19 cellular contexts compared by ENCODE assay signal in genomic region chr10:61160253-61160652, GRCh38.
A peak's percentile ranks its signal among the peaks of the same experiment; 100 is the strongest.
DNase-seq lines count a peak whose midpoint lies in the region; ATAC-seq and TF ChIP-seq lines count a peak whose summit lies in the region.
"Had no signal": no experiment of that assay in that cellular context is flagged by ENCODE, and none has a peak within 500 bp of the region (broad histone marks: within the 10 kb centered on the region; RNA-seq: fewer than 3 reads in every experiment).

No MANE protein-coding gene starts in this region.

- H2AFZ ChIP-seq in IMR-90 (replicated peaks; ENCODE audit: low read length, poor library complexity) (no peak overlapping the region), fibroblast of lung (ENCODE audit: low read length) (no peak overlapping the region)

- H3K79me1 ChIP-seq in IMR-90 (ENCODE audit: low read depth in 1 of 2, low read length in 2 of 2), result no peaks in the 10 kb centered on the region

- H3K27ac ChIP-seq in IMR-90 (ENCODE audit: insufficient read depth, low read length) (peak overlapping the region; percentile 45; the same call in 1 of the 2 replicates), fibroblast of lung (ENCODE audit: insufficient read depth, low read length) (no peak overlapping the region)
- no peak overlapping the region for H3K27ac ChIP-seq in naive thymus-derived CD4-positive, alpha-beta T cell (ENCODE audit: low read depth, low read length)
- H3K27ac ChIP-seq: BLaER1 treated with 17β-estradiol and CSF1 and Interleukin-3, amounts not matched to agents 10 nM and 100 nM had no signal

- H3K36me3 ChIP-seq in IMR-90 (ENCODE audit: control insufficient read depth, insufficient read depth, low read length) (no peaks in the 10 kb centered on the region), fibroblast of lung (ENCODE audit: control insufficient read depth, insufficient read depth, low read length) (no peaks in the 10 kb centered on the region)
- H3K36me3 ChIP-seq in naive thymus-derived CD4-positive, alpha-beta T cell (ENCODE audit: control insufficient read depth in 2 of 3, insufficient read depth in 3 of 3, low read length in 3 of 3), result no peaks in the 10 kb centered on the region
- H3K36me3 ChIP-seq: BLaER1 treated with 17β-estradiol and CSF1 and Interleukin-3, amounts not matched to agents 10 nM and 100 nM had no signal

- H2BK15ac ChIP-seq in IMR-90 (ENCODE audit: low read depth, low read length), result no peak overlapping the region

- H3K9me3 Mint-ChIP-seq in naive thymus-derived CD4-positive, alpha-beta T cell, result peaks cover 0 to 3% (median 0%) of the 10 kb centered on the region in 11 donors
- H3K9me3 Mint-ChIP-seq: CD8-positive, alpha-beta T cell; HFFc6 had no signal

- H3K4me3 Mint-ChIP-seq in naive thymus-derived CD4-positive, alpha-beta T cell, result no peak overlapping the region
- H3K4me3 Mint-ChIP-seq: B cell; CD8-positive, alpha-beta T cell; HFFc6 had no signal

- WGBS in IMR-90 (ENCODE audit: extremely low coverage in 2 of 2, insufficient read length in 1 of 2), 2 experiments, result no CpG with 5 or more reads among the region's 4 CpGs

- intact Hi-C loops in IMR-90 (cut with micrococcal nuclease), result no loop called here
- intact Hi-C loops in naive thymus-derived CD4-positive, alpha-beta T cell (cut with micrococcal nuclease), result no loop called here

- TF ChIP-seq POLR2A in IMR-90 (IDR thresholded peaks at IDR 0.05; ENCODE audit: low read depth, low read length), result no peak

- no peaks in the 10 kb centered on the region for H3K27me3 Mint-ChIP-seq in naive thymus-derived CD4-positive, alpha-beta T cell

- POLR2A ChIA-PET in IMR-90 (lab: Charles Lee; ENCODE audit: unreplicated experiment), result no interaction called here
- POLR2A ChIA-PET in naive thymus-derived CD4-positive, alpha-beta T cell (lab: Charles Lee), result no interaction called here

- H3K4ac ChIP-seq in IMR-90 (ENCODE audit: low read depth, low read length), result no peak overlapping the region

- H3K36me3 Mint-ChIP-seq in naive thymus-derived CD4-positive, alpha-beta T cell, result no peaks in the 10 kb centered on the region
- H3K36me3 Mint-ChIP-seq: CD8-positive, alpha-beta T cell had no signal

- H3K9me3 ChIP-seq in IMR-90 (ENCODE audit: control insufficient read depth, insufficient read depth, low read length) (no peaks in the 10 kb centered on the region), fibroblast of lung (ENCODE audit: control insufficient read depth, insufficient read depth, low read depth, low read length) (no peaks in the 10 kb centered on the region)
- no peaks in the 10 kb centered on the region for H3K9me3 ChIP-seq in naive thymus-derived CD4-positive, alpha-beta T cell (ENCODE audit: control insufficient read depth in 2 of 3, low read length in 3 of 3)
- H3K9me3 ChIP-seq: BLaER1 treated with 17β-estradiol and CSF1 and Interleukin-3, amounts not matched to agents 10 nM and 100 nM had no signal

- H3K4me1 ChIP-seq in IMR-90 (ENCODE audit: control insufficient read depth, insufficient read depth, low read length) (peaks cover 6% of the 10 kb centered on the region), fibroblast of lung (ENCODE audit: control insufficient read depth, extremely low read depth, insufficient read depth, low read length) (peaks cover 2% of the 10 kb centered on the region)
- no peaks in the 10 kb centered on the region for H3K4me1 ChIP-seq in naive thymus-derived CD4-positive, alpha-beta T cell (ENCODE audit: control insufficient read depth in 2 of 2, insufficient read depth in 2 of 2, low read length in 2 of 2)

- H3K4me1 Mint-ChIP-seq in naive thymus-derived CD4-positive, alpha-beta T cell, result peaks cover 0 to 1% (median 0%) of the 10 kb centered on the region in 7 donors
- H3K4me1 Mint-ChIP-seq: B cell had no signal

- ATAC-seq in IMR-90 (ENCODE audit: low read depth), result peak; percentile 80
- no peak for ATAC-seq in HG03139 (IDR thresholded peaks at IDR 0.05; ENCODE audit: unreplicated experiment)
- ATAC-seq in naive thymus-derived CD4-positive, alpha-beta T cell, result no peak
- ATAC-seq: CD8-positive, alpha-beta T cell; HCT116; HepG2 had no signal

- CTCF ChIA-PET in IMR-90 (lab: Yijun Ruan, JAX), result interaction anchor here (1.2 kb wide), 1 partner anchor 30 kb away, joined by 4 read pairs; no protein-coding TSS in a partner anchor
- CTCF ChIA-PET in naive thymus-derived CD4-positive, alpha-beta T cell (lab: Charles Lee), result no interaction called here

- H3K27me3 ChIP-seq in IMR-90 (ENCODE audit: control insufficient read depth, insufficient read depth, low read length) (no peaks in the 10 kb centered on the region), fibroblast of lung (ENCODE audit: control insufficient read depth, insufficient read depth, low read length) (no peaks in the 10 kb centered on the region)
- H3K27me3 ChIP-seq in naive thymus-derived CD4-positive, alpha-beta T cell (ENCODE audit: control insufficient read depth in 2 of 2, insufficient read depth in 2 of 2, low read length in 2 of 2), result no peaks in the 10 kb centered on the region
- H3K27me3 ChIP-seq: BLaER1 treated with 17β-estradiol and CSF1 and Interleukin-3, amounts not matched to agents 10 nM and 100 nM had no signal

- peak overlapping the region; percentile 88 for H3K4me2 ChIP-seq in IMR-90 (ENCODE audit: low read depth, low read length)
- H3K4me2 ChIP-seq in fibroblast of lung (ENCODE audit: extremely low read depth, insufficient read depth, low read length), result peak overlapping the region; percentile 15
- H3K4me2 ChIP-seq: BLaER1 treated with 17β-estradiol and CSF1 and Interleukin-3, amounts not matched to agents 10 nM and 100 nM had no signal

- no peaks in the 10 kb centered on the region for H3K79me2 ChIP-seq in fibroblast of lung (ENCODE audit: control insufficient read depth, insufficient read depth, low read length)

- H2BK120ac ChIP-seq in IMR-90 (ENCODE audit: low read depth, low read length), result no peak overlapping the region

- 0 out of 2 replicates have a peak overlapping the region, but pooled peaks have one; percentile 27 for H2BK20ac ChIP-seq in IMR-90 (ENCODE audit: low read depth, low read length)

- no peak overlapping the region for H3K23ac ChIP-seq in IMR-90 (ENCODE audit: low read depth, low read length)

- no peak overlapping the region for H3K9ac ChIP-seq in IMR-90 (ENCODE audit: low read depth, low read length)
- H3K9ac ChIP-seq in fibroblast of lung (ENCODE audit: insufficient read depth, low read length), result no peak overlapping the region
- H3K9ac ChIP-seq: BLaER1 treated with 17β-estradiol and CSF1 and Interleukin-3, amounts not matched to agents 10 nM and 100 nM had no signal

- H3K14ac ChIP-seq in IMR-90 (replicated peaks; ENCODE audit: low read depth, low read length), result 0 out of 2 replicates have a peak overlapping the region, but pooled peaks have one; percentile 4

- no TSS peak for BruUV-seq in IMR-90 (replicated peaks; lab: Mats Ljungman, UMichigan)

- no peak overlapping the region for H3K56ac ChIP-seq in IMR-90 (ENCODE audit: extremely low read depth, insufficient read depth, low read length)

- H4K20me1 ChIP-seq in IMR-90 (ENCODE audit: insufficient read depth, low read length) (no peaks in the 10 kb centered on the region), fibroblast of lung (ENCODE audit: control insufficient read depth, extremely low read depth, insufficient read depth, low read length) (no peaks in the 10 kb centered on the region)
- H4K20me1 ChIP-seq: BLaER1 treated with 17β-estradiol and CSF1 and Interleukin-3, amounts not matched to agents 10 nM and 100 nM had no signal

- in situ Hi-C loops in IMR-90 (cut with MboI; ENCODE audit: low sequenced_read_pairs), result no loop called here

- DNase-seq in IMR-90, result peak; percentile 54
- no peak for DNase-seq in fibroblast of lung (ENCODE audit: low read depth in 2 of 2)
- peak; percentile 33 for DNase-seq in iris pigment epithelial cell (ENCODE audit: low read depth)
- no peak for DNase-seq in epidermal melanocyte (ENCODE audit: insufficient read length, low spot score)
- no peak for DNase-seq in naive thymus-derived CD4-positive, alpha-beta T cell
- no peak for DNase-seq in activated T-cell treated with anti-CD3 and anti-CD28 coated beads, Interleukin-2, amount 50 U/mL, for 1 hour
- DNase-seq: 8988T; Calu3; CD8-positive, alpha-beta T cell; DMS79 treated with DMSO at 0.1 percent for 48 hours; GF-D8; GOT3; H7; HFFc6 had no signal

- no peaks in the 10 kb centered on the region for H3K9me1 ChIP-seq in IMR-90 (ENCODE audit: insufficient read depth, low read length)

- 0 out of 2 replicates have a peak overlapping the region, but pooled peaks have one; percentile 14 for H4K91ac ChIP-seq in IMR-90 (ENCODE audit: insufficient read depth, low read depth, low read length)

- TF ChIP-seq CTCF in IMR-90 (conservative IDR thresholded peaks at IDR 0.05; ENCODE audit: low read depth, low read length) (no peak), fibroblast of lung (conservative IDR thresholded peaks at IDR 0.05 in 1 of 2, IDR thresholded peaks at IDR 0.05 in 1 of 2; ENCODE audit: low read depth in 1 of 2, low read length in 2 of 2) (no peak)

- no peak for TF ChIP-seq RAD21 in IMR-90 (IDR thresholded peaks at IDR 0.05; ENCODE audit: low read length)

- no peak overlapping the region for H4K5ac ChIP-seq in IMR-90 (ENCODE audit: low read depth, low read length)

- no peak overlapping the region for H2AK5ac ChIP-seq in IMR-90 (ENCODE audit: low read depth, low read length)

- dilution Hi-C loops in IMR-90 (cut with HindIII; ENCODE audit: low sequenced_read_pairs, unreplicated experiment), result no loop called here

- peak overlapping the region in 1 of 2 experiments; percentile 12; a peak in 1 of 4 replicates for H4K8ac ChIP-seq in IMR-90 (ENCODE audit: low read depth in 2 of 2, low read length in 2 of 2)

- no peak overlapping the region for H2AK9ac ChIP-seq in IMR-90 (replicated peaks; ENCODE audit: low read depth, low read length, poor library complexity)

- H3K4me3 ChIP-seq in IMR-90 (ENCODE audit: insufficient read depth, low read depth, low read length) (no peak overlapping the region), fibroblast of lung (replicated peaks in 1 of 4; ENCODE audit: control extremely low read depth in 1 of 4, insufficient read depth in 1 of 4, low read depth in 3 of 4, low read length in 4 of 4) (no peak overlapping the region)
- H3K4me3 ChIP-seq in naive thymus-derived CD4-positive, alpha-beta T cell (ENCODE audit: low read length), result no peak overlapping the region
- H3K4me3 ChIP-seq: BLaER1 treated with 17β-estradiol and CSF1 and Interleukin-3, amounts not matched to agents 10 nM and 100 nM had no signal

- H3K18ac ChIP-seq in IMR-90 (ENCODE audit: low read depth, low read length), result peak overlapping the region; percentile 90

- H3K27ac Mint-ChIP-seq in naive thymus-derived CD4-positive, alpha-beta T cell, result no peak overlapping the region
- H3K27ac Mint-ChIP-seq: B cell; CD8-positive, alpha-beta T cell; HFFc6 had no signal

- H2BK5ac ChIP-seq in IMR-90 (ENCODE audit: low read depth, low read length, poor library complexity, severe bottlenecking), result no peak overlapping the region

TF ChIP-seq in IMR-90, 13 proteins besides CTCF, POLR2A, EP300 and RAD21 (continues in another document):
- no peak for TF ChIP-seq MXI1 (IDR thresholded peaks at IDR 0.05; ENCODE audit: borderline replicate concordance, low read depth, low read length)
- no peak for TF ChIP-seq SMC3 (IDR thresholded peaks at IDR 0.05; ENCODE audit: low read depth, low read length)

Comparison
In these comparisons a context has a peak if more than half of its experiments do, and no peak if none do; other contexts are left out.
1. DNase-seq: peak in IMR-90 (single experiment) and iris pigment epithelial cell (single experiment); none in fibroblast of lung (0 of 2), epidermal melanocyte (single experiment), naive thymus-derived CD4-positive, alpha-beta T cell (0 of 9) and activated T-cell treated with anti-CD3 and anti-CD28 coated beads, Interleukin-2, amount 50 U/mL, for 1 hour (single experiment).